In the genomic region with DNA sequence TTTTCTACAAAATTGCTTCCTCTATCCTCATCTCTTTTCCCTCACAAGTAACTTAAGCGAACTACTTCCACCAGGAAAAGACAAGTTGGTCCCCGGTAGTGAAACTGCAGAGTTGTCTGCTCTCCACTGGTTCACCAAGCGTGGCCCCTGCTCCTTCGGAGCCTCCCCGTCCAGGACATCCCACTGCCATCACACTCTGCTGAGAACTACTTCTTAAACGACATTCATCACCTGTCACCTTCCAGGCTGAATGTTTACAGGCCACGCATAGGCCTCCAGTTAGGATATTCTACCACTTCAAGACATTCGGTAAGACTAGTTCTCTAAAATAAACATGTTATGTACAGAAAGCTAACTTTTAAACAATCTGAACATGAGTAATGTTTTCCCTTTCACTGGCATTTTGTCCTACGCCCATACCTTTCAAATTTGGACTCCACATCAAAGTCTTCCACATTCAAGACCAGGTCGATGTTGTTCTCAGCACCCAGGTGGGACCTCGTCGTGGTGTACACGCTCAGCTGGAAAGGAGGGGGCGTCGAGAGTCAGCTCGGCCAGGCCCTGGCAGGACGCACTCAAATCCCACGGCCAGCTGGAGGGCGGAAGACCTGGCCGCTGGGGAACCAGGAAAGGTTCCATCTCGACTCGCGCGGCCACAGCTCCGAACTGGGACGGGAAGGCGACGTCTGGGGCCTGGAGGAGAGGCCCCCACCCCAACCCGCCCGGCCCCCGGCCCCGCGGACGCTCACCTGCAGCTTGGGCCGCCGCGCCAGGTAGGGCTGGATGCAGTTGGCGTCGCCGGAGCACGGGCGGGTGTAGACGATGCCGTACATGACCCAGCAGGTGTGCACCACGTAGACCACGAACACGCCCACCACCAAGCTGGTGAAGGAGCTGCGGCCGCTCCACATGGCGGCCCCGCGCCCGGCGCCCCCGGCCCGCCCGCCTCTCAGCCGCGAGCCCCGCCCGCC, we compare ENCODE assay signal across 9 cellular contexts. TPM values are rescaled to one million over a fixed set of nuclear protein-coding genes. Genes with fewer than 3 reads are reported as not detected.
DNase-seq lines count a peak whose midpoint lies in the region; ATAC-seq, FAIRE-seq and TF ChIP-seq lines count a peak whose summit lies in the region.
"Had no signal": no experiment of that assay in that cellular context is flagged by ENCODE, and none has a peak within 500 bp of the region (broad histone marks: within the 10 kb centered on the region; RNA-seq: fewer than 3 reads in every experiment).

No MANE protein-coding gene starts in this region.

- H3K4me2 ChIP-seq in OCI-LY3 (ENCODE audit: low read length), result peak overlapping the region; percentile 73
- peak overlapping the region; percentile 97 for H3K4me2 ChIP-seq in K562 (ENCODE audit: insufficient read depth, low read length)

- no peaks in the 10 kb centered on the region for H3K27me3 ChIP-seq in OCI-LY3 (ENCODE audit: low read depth, low read length)
- H3K27me3 ChIP-seq in K562 (ENCODE audit: control insufficient read depth in 2 of 2, insufficient read depth in 2 of 2, low read length in 2 of 2), result no peaks in the 10 kb centered on the region
- H3K27me3 ChIP-seq in right lobe of liver, result no peaks in the 10 kb centered on the region
- no peaks in the 10 kb centered on the region for H3K27me3 ChIP-seq in subcutaneous abdominal adipose tissue (ENCODE audit: control insufficient read depth in 5 of 5, insufficient read depth in 4 of 5, low read length in 5 of 5)

- ATAC-seq in HG02642 (IDR thresholded peaks at IDR 0.05; ENCODE audit: poor library complexity, unreplicated experiment) (peak; percentile 33), K562 (peak; percentile 55), right lobe of liver (peak in 1 of 4 donors; percentile 11)

- no peak for TF ChIP-seq EP300 in K562 (IDR thresholded peaks at IDR 0.05; ENCODE audit: low read length)

- intact Hi-C loops in K562 (cut with micrococcal nuclease), result no loop called here
- intact Hi-C loops in right lobe of liver (cut with DNase I), result no loop called here

- H3K36me3 ChIP-seq in OCI-LY3 (replicated peaks; ENCODE audit: low read depth, low read length) (peaks cover 11% of the 10 kb centered on the region), K562 (ENCODE audit: control insufficient read depth, insufficient read depth, low read length) (peaks cover 45% of the 10 kb centered on the region), right lobe of liver (peaks cover 0 to 22% (median 16%) of the 10 kb centered on the region in 4 donors), subcutaneous abdominal adipose tissue (ENCODE audit: control insufficient read depth in 5 of 5, insufficient read depth in 5 of 5, low read length in 5 of 5) (peaks cover 0 to 35% (median 28%) of the 10 kb centered on the region in 5 donors)

- peak overlapping the region; percentile 81 for H3K4me3 ChIP-seq in OCI-LY3 (ENCODE audit: low read length)
- peak overlapping the region; percentile 99 for H3K4me3 ChIP-seq in K562
- peak overlapping the region; percentile 87 to 97 (median 90) for H3K4me3 ChIP-seq in right lobe of liver
- peak overlapping the region; percentile 67 to 92 (median 85) for H3K4me3 ChIP-seq in subcutaneous abdominal adipose tissue (ENCODE audit: low read depth in 1 of 5, low read length in 5 of 5)

- 0 out of 2 replicates have a peak, but pooled peaks have one; percentile 13 for TF ChIP-seq POLR2A in K562 (conservative IDR thresholded peaks at IDR 0.05)
- TF ChIP-seq POLR2A in right lobe of liver (IDR thresholded peaks at IDR 0.05), result no peak

- H3K9ac ChIP-seq in OCI-LY3 (ENCODE audit: low read length), result peak overlapping the region; percentile 66
- H3K9ac ChIP-seq in K562 (ENCODE audit: insufficient read depth in 1 of 2, low read depth in 2 of 2, low read length in 2 of 2), result peak overlapping the region; percentile 89 to 99
- peak overlapping the region; percentile 48 to 94 (median 82) for H3K9ac ChIP-seq in subcutaneous abdominal adipose tissue (ENCODE audit: low read length in 5 of 5)

- DNase-seq in DMS 273 (lab: John Stamatoyannopoulos, UW; ENCODE audit: unreplicated experiment) (peak; percentile 49), DMS 273 treated with DMSO at 0.1 percent for 48 hours (lab: John Stamatoyannopoulos, UW) (no peak), K562 (ENCODE audit: extremely low read depth in 1 of 4, low spot score in 3 of 4) (peak in 2 of 4 experiments; percentile 44 to 53), right lobe of liver (no peak), dedifferentiated amniotic fluid mesenchymal stem cell (ENCODE audit: extremely low spot score) (no peak)

- FAIRE-seq in K562 (lab: Jason Lieb, UNC), result peak; percentile 69
- FAIRE-seq: A204.1 had no signal

- no TSS peak for BruUV-seq in K562 (replicated peaks; lab: Mats Ljungman, UMichigan)

- no peaks in the 10 kb centered on the region for H3K9me1 ChIP-seq in K562 (ENCODE audit: control insufficient read depth, insufficient read depth, low read length)

- H3K4me1 ChIP-seq in OCI-LY3 (ENCODE audit: low read length), result peaks cover 31% of the 10 kb centered on the region
- peaks cover 15 to 34% of the 10 kb centered on the region in 2 experiments; a peak in 4 of 5 replicates for H3K4me1 ChIP-seq in K562 (replicated peaks in 1 of 2; ENCODE audit: control insufficient read depth in 2 of 2, insufficient read depth in 2 of 2, low read length in 2 of 2)
- peaks cover 0 to 27% (median 10%) of the 10 kb centered on the region in 4 donors for H3K4me1 ChIP-seq in right lobe of liver
- H3K4me1 ChIP-seq in subcutaneous abdominal adipose tissue (ENCODE audit: control insufficient read depth in 5 of 5, insufficient read depth in 5 of 5, low read length in 5 of 5), result peaks cover 4 to 33% (median 26%) of the 10 kb centered on the region in 5 donors

- H3K27ac ChIP-seq in OCI-LY3 (ENCODE audit: low read length) (no peak overlapping the region), K562 (ENCODE audit: extremely low read depth, low read depth, low read length) (peak overlapping the region; percentile 41), right lobe of liver (peak overlapping the region in 2 of 3 donors; percentile 43 to 83), subcutaneous abdominal adipose tissue (ENCODE audit: low read depth, low read length) (peak overlapping the region; percentile 4)

- TF ChIP-seq CTCF in OCI-LY3 (IDR thresholded peaks at IDR 0.05; ENCODE audit: low read depth, low read length) (no peak), K562 (IDR thresholded peaks at IDR 0.05 in 2 of 3, conservative IDR thresholded peaks at IDR 0.05 in 1 of 3; ENCODE audit: insufficient read depth in 2 of 3, low read depth in 1 of 3, low read length in 3 of 3) (no peak), right lobe of liver (IDR thresholded peaks at IDR 0.05) (no peak)

- CTCF ChIA-PET in K562 (lab: Yijun Ruan, JAX; ENCODE audit: low intra/inter-chr PET ratio), result no interaction called here

- POLR2A ChIA-PET in K562 (lab: Yijun Ruan, JAX), result interaction anchor here (0.6 to 2.9 kb wide), 4 partner anchors 9 to 662 kb away, joined by 3 to 19 read pairs (median 4); no protein-coding TSS in a partner anchor

- in situ Hi-C loops in K562 (cut with MboI), result no loop called here

- H3K9me3 ChIP-seq in OCI-LY3 (ENCODE audit: insufficient read depth, low read length) (no peaks in the 10 kb centered on the region), K562 (replicated peaks; ENCODE audit: control insufficient read depth, insufficient read depth, low read depth, low read length) (no peaks in the 10 kb centered on the region), right lobe of liver (no peaks in the 10 kb centered on the region), subcutaneous abdominal adipose tissue (ENCODE audit: control insufficient read depth in 5 of 5, low read length in 5 of 5) (no peaks in the 10 kb centered on the region)

- no peaks in the 10 kb centered on the region for H4K20me1 ChIP-seq in OCI-LY3 (ENCODE audit: insufficient read depth, low read length)
- H4K20me1 ChIP-seq in K562 (replicated peaks; ENCODE audit: control insufficient read depth, insufficient read depth, low read length), result peaks cover 5% of the 10 kb centered on the region; the same call in 1 of the 2 replicates

- no peak overlapping the region for H2AFZ ChIP-seq in OCI-LY3 (ENCODE audit: low read depth, low read length)
- H2AFZ ChIP-seq in K562 (ENCODE audit: low read depth, low read length), result peak overlapping the region; percentile 52

- TF ChIP-seq RAD21 in K562 (CRISPR knock-in tag; conservative IDR thresholded peaks at IDR 0.05 in 1 of 2, IDR thresholded peaks at IDR 0.05 in 1 of 2), result no peak

- H3K79me2 ChIP-seq in OCI-LY3 (ENCODE audit: low read length) (peaks cover 37% of the 10 kb centered on the region), K562 (ENCODE audit: control insufficient read depth, insufficient read depth, low read length) (peaks cover 41% of the 10 kb centered on the region)

- 4% methylated on average over 28 of the region's 61 CpGs for WGBS in K562 (ENCODE audit: insufficient coverage, low coverage, missing lambda C conversion rate)
- WGBS in right lobe of liver (ENCODE audit: insufficient coverage, low coverage, low lambda C conversion rate, missing lambda C conversion rate), result 14% methylated on average over 15 of the region's 61 CpGs

RNA-seq across cellular contexts. Expression of a gene that starts 0.7 kb away (rescaled TPM):
- total RNA-seq in K562 (2011; cell fraction: chromatin; rRNA removed; ENCODE audit: low replicate concordance), result 215 and 519 TPM in 2 replicates
- 574 and 584 TPM in 2 replicates for total RNA-seq in K562 (2011; cell fraction: nucleolus; rRNA removed)
- total RNA-seq in K562 (2011; cell fraction: nucleoplasm; rRNA removed), result 409 and 456 TPM in 2 replicates
- 217 and 249 TPM in 2 replicates for total RNA-seq in K562 (2014; rRNA removed)
- 132 and 136 TPM in 2 replicates for total RNA-seq in K562 (2014; rRNA removed; fragmentation: Illumina TruSeq; extraction: Trizol)
- total RNA-seq in K562 (2015; rRNA removed; fragmentation: Illumina TruSeq; extraction: Trizol), result 177 and 179 TPM in 2 replicates
- 145 and 152 TPM in 2 replicates for total RNA-seq in K562 (2021)
- polyA plus RNA-seq in K562 (2011; rRNA removed), result 130 and 184 TPM in 2 replicates
- 150 and 221 TPM in 2 replicates for polyA plus RNA-seq in K562 (2011; cell fraction: cytosol; rRNA removed)
- 196 and 245 TPM in 2 replicates for polyA plus RNA-seq in K562 (2011; cell fraction: nucleus; rRNA removed)
- polyA plus RNA-seq in K562 (2012), result 110 and 155 TPM in 2 replicates
- 198 and 213 TPM in 2 replicates for polyA plus RNA-seq in K562 (2014; fragmentation: Illumina TruSeq; extraction: Trizol)
- 10 to 100 TPM in 1 of 2 experiments, 1 to 10 TPM in 1; 3.5 to 14.1 TPM for polyA plus RNA-seq in K562 (2014; fragmentation: Nextera tagmentation; extraction: Ambion mirVana)
- polyA plus RNA-seq in K562 (2014; rRNA removed), result 180 and 181 TPM in 2 replicates
- 112 and 228 TPM in 2 replicates for polyA minus RNA-seq in K562 (2011; rRNA and poly(A)+ RNA removed)
- polyA minus RNA-seq in K562 (2011; cell fraction: cytosol; rRNA and poly(A)+ RNA removed), result 74.7 and 93.6 TPM in 2 replicates
- polyA minus RNA-seq in K562 (2011; cell fraction: nucleus; rRNA and poly(A)+ RNA removed), result 73.0 and 82.1 TPM in 2 replicates
- 100 to 1,000 TPM in 4 of 6 experiments, 10 to 100 TPM in 2; 63.8 to 155 (median 128) TPM for total RNA-seq in right lobe of liver

RNA-seq across cellular contexts. Expression of a gene that starts 49.3 kb away (rescaled TPM):
- total RNA-seq in K562 (2011; cell fraction: chromatin; rRNA removed; ENCODE audit: low replicate concordance), result 14.2 and 54.7 TPM in 2 replicates
- 26.1 and 26.7 TPM in 2 replicates for total RNA-seq in K562 (2011; cell fraction: nucleolus; rRNA removed)
- total RNA-seq in K562 (2011; cell fraction: nucleoplasm; rRNA removed), result 10.8 and 13.8 TPM in 2 replicates
- total RNA-seq in K562 (2014; rRNA removed) (1.7 and 2.5 TPM in 2 replicates), K562 (2014; rRNA removed; fragmentation: Illumina TruSeq; extraction: Trizol) (0.41 and 0.44 TPM in 2 replicates), K562 (2015; rRNA removed; fragmentation: Illumina TruSeq; extraction: Trizol) (0.54 and 0.83 TPM in 2 replicates), K562 (2021) (3.3 and 3.4 TPM in 2 replicates), right lobe of liver (not detected)
- polyA plus RNA-seq in K562 (2011; rRNA removed) (1.4 and 2.7 TPM in 2 replicates), K562 (2014; fragmentation: Illumina TruSeq; extraction: Trizol) (0.48 and 1.00 TPM in 2 replicates), K562 (2014; fragmentation: Nextera tagmentation; extraction: Ambion mirVana) (under 1 TPM in 1 of 2 experiments, not detected in 1; 0.08 TPM), K562 (2014; rRNA removed) (2.2 and 4.5 TPM in 2 replicates)
- polyA plus RNA-seq in K562 (2011; cell fraction: cytosol; rRNA removed), result 1.3 and 3.8 TPM in 2 replicates
- 15.4 and 32.7 TPM in 2 replicates for polyA plus RNA-seq in K562 (2011; cell fraction: nucleus; rRNA removed)
- polyA plus RNA-seq in K562 (2012), result 1.0 and 1.5 TPM in 2 replicates
- 0.69 and 1.6 TPM in 2 replicates for polyA minus RNA-seq in K562 (2011; rRNA and poly(A)+ RNA removed)
- polyA minus RNA-seq in K562 (2011; cell fraction: cytosol; rRNA and poly(A)+ RNA removed), result 1.7 and 5.3 TPM in 2 replicates
- 8.1 and 11.4 TPM in 2 replicates for polyA minus RNA-seq in K562 (2011; cell fraction: nucleus; rRNA and poly(A)+ RNA removed)
